16 cellular contexts compared by ENCODE assay signal in genomic region chr4:147840846-147841732, GRCh38.
DNase-seq lines count a peak whose midpoint lies in the region; ATAC-seq, FAIRE-seq and TF ChIP-seq lines count a peak whose summit lies in the region.
"Had no signal": no experiment of that assay in that cellular context is flagged by ENCODE, and none has a peak within 500 bp of the region (broad histone marks: within the 10 kb centered on the region; RNA-seq: fewer than 3 reads in every experiment).

No MANE protein-coding gene starts in this region.

- peak; percentile 70 for FAIRE-seq in GM19239 (lab: Jason Lieb, UNC)

- no peaks in the 10 kb centered on the region for H3K9me3 Mint-ChIP-seq in Calu3 (ENCODE audit: low read depth, unreplicated experiment)
- H3K9me3 Mint-ChIP-seq: effector memory CD8-positive, alpha-beta T cell; natural killer cell; T-helper 1 cell treated with Interleukin-12 subunit alpha and Interleukin-12 subunit beta and Interleukin-4 antibody, amounts not matched to agents 30 μg/mL and 1 μg/mL, for 36 hours had no signal

- no peaks in the 10 kb centered on the region for H3K27me3 ChIP-seq in gastrocnemius medialis

- DNase-seq in GM19239 (ENCODE audit: insufficient read length, low spot score) (no peak), gastrocnemius medialis (no peak), HUDEP-2 (lab: John Stamatoyannopoulos, UW; ENCODE audit: unreplicated experiment in 76 of 76) (no peak), ureter (ENCODE audit: low spot score) (no peak), Calu3 (no peak)
- DNase-seq: DMS79 treated with DMSO at 0.1 percent for 48 hours; effector memory CD8-positive, alpha-beta T cell; GM23248; natural killer cell; NCI-H774; stimulated activated CD4-positive, alpha-beta T cell treated with anti-CD3 and anti-CD28 coated beads, Interleukin-12 subunit alpha, Interleukin-12 subunit beta, amount 100 ng/mL, for 4 hours; stimulated activated naive CD4-positive, alpha-beta T cell had no signal

- no peaks in the 10 kb centered on the region for H3K27me3 Mint-ChIP-seq in Calu3 (ENCODE audit: unreplicated experiment)
- H3K27me3 Mint-ChIP-seq: effector memory CD8-positive, alpha-beta T cell had no signal

- no peaks in the 10 kb centered on the region for H3K36me3 ChIP-seq in gastrocnemius medialis

- in situ Hi-C loops in gastrocnemius medialis (cut with MboI; ENCODE audit: low sequenced_read_pairs in 4 of 4), result no loop called here

- no peak overlapping the region for H3K27ac Mint-ChIP-seq in Calu3 (ENCODE audit: unreplicated experiment)
- H3K27ac Mint-ChIP-seq: effector memory CD8-positive, alpha-beta T cell; T-helper 1 cell treated with Interleukin-12 subunit alpha and Interleukin-12 subunit beta and Interleukin-4 antibody, amounts not matched to agents 30 μg/mL and 1 μg/mL, for 36 hours had no signal

- TF ChIP-seq POLR2A in gastrocnemius medialis (IDR thresholded peaks at IDR 0.05), result no peak

- peaks cover 42 to 46% of the 10 kb centered on the region in 2 donors for H3K4me1 ChIP-seq in gastrocnemius medialis

- CTCF ChIA-PET in Calu3 (lab: Charles Lee), result no interaction called here

- H3K36me3 Mint-ChIP-seq in Calu3 (ENCODE audit: insufficient read depth, unreplicated experiment), result no peaks in the 10 kb centered on the region
- H3K36me3 Mint-ChIP-seq: natural killer cell had no signal

- intact Hi-C loops in gastrocnemius medialis (cut with DNase I; ENCODE audit: low total_unique reads), result no loop called here
- intact Hi-C loops in Calu3 (cut with micrococcal nuclease; ENCODE audit: unreplicated experiment), result no loop called here

- H3K4me3 ChIP-seq in gastrocnemius medialis, result no peak overlapping the region
- H3K4me3 ChIP-seq: GM23248 had no signal

- BruUV-seq in Calu3 (replicated peaks; lab: Mats Ljungman, UMichigan), result no TSS peak

- H3K4me1 Mint-ChIP-seq in Calu3 (ENCODE audit: low read depth, unreplicated experiment), result no peaks in the 10 kb centered on the region

- TF ChIP-seq CTCF in gastrocnemius medialis (IDR thresholded peaks at IDR 0.05 in 4 of 5, conservative IDR thresholded peaks at IDR 0.05 in 1 of 5), result no peak
- TF ChIP-seq CTCF in Calu3 (IDR thresholded peaks at IDR 0.05; ENCODE audit: unreplicated experiment), result no peak

- H3K27ac ChIP-seq in gastrocnemius medialis, result peak overlapping the region; percentile 45 to 63 (median 46)
- H3K27ac ChIP-seq: GM23248 had no signal

- ATAC-seq in HG02678 (IDR thresholded peaks at IDR 0.05; ENCODE audit: unreplicated experiment) (peak; percentile 67), HG03565 (IDR thresholded peaks at IDR 0.05; ENCODE audit: unreplicated experiment) (peak; percentile 53), gastrocnemius medialis (no peak), GM19324 (IDR thresholded peaks at IDR 0.05; ENCODE audit: low FRiP score, unreplicated experiment) (no peak)
- ATAC-seq: effector memory CD8-positive, alpha-beta T cell; natural killer cell had no signal

- no peaks in the 10 kb centered on the region for H3K9me3 ChIP-seq in gastrocnemius medialis

- no peak overlapping the region for H3K4me3 Mint-ChIP-seq in Calu3 (ENCODE audit: low read depth, unreplicated experiment)
- H3K4me3 Mint-ChIP-seq: effector memory CD8-positive, alpha-beta T cell; natural killer cell; T-helper 1 cell treated with Interleukin-12 subunit alpha and Interleukin-12 subunit beta and Interleukin-4 antibody, amounts not matched to agents 30 μg/mL and 1 μg/mL, for 36 hours had no signal

Comparison
In these comparisons a context has a peak if more than half of its experiments do, and no peak if none do; other contexts are left out.
1. ATAC-seq: peak in HG02678 (single experiment) and HG03565 (single experiment); none in gastrocnemius medialis (0 of 2) and GM19324 (single experiment).